1 cellular context compared by ENCODE assay signal in the genomic region with DNA sequence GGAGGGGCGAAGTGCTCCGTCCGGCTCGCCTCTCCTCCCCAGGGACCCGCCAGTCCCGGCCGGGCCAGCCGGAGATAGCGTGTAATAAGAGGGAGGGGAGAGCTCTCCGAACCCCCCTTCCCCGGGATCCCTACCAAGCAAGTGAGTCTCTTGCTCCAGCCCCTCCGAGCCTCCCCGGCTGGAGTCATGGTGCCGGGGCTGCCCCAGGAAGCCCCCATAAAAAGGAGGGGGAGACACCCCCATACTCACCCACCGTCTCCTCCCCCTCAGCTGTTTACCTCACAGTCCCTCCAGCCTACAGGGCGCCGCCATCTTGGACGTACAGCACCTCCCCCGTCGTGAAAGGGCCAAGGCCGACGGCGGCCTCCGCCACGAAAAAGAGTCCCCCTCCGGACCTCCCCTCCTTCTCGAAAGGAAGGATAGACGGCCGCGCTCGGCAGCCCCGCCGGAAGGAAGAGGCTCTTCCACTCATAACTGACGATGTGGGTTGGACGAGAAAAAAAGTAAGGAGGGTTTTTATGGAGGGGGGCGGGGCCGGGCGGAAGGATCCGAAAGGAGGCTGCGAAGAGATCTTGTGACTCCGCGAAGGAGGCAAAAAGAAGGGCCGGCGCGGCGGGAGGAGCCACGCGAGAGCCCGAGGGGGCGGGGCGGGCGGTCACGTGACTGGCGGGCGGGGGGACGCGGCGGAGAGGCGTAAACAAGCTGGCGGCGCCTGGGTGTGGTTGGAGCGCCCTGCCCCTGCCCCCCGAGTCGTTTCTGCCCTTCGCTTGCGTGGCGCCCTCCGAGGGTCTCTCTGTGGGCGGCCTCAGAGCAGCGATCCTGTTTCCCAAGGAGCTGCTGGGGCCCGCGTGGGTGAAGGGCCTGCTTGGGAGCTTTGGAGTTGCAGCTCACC.
TF ChIP-seq lines count a peak whose summit lies in the region.

Gene TSC1 (minus strand): TSS at position 323 of the 892 bp plus-strand sequence. CDS start 15,744 bp downstream, outside the sequence.

TF ChIP-seq in GM12878, 131 proteins besides CTCF, POLR2A, EP300 and RAD21 (continued from another document and continues in another):
- TF ChIP-seq ZNF592 (IDR thresholded peaks at IDR 0.05) (no peak), TCF3 (IDR thresholded peaks at IDR 0.05; ENCODE audit: borderline replicate concordance, insufficient read depth, low read depth, low read length) (no peak), ZBTB11 (CRISPR knock-in tag; IDR thresholded peaks at IDR 0.05) (no peak), RBBP5 (conservative IDR thresholded peaks at IDR 0.05) (no peak), EGR1 (IDR thresholded peaks at IDR 0.05; ENCODE audit: borderline replicate concordance in 1 of 2, low read depth in 2 of 2, low read length in 2 of 2) (peak; percentile 50 to 55), ATF7 (IDR thresholded peaks at IDR 0.05; ENCODE audit: low read depth) (peak; percentile 86), MEF2B (IDR thresholded peaks at IDR 0.05; ENCODE audit: partially characterized antibody, poor library complexity, severe bottlenecking) (peak; percentile 82), ZNF217 (IDR thresholded peaks at IDR 0.05) (no peak), NFXL1 (IDR thresholded peaks at IDR 0.05; ENCODE audit: borderline replicate concordance) (no peak), CBX5 (IDR thresholded peaks at IDR 0.05; ENCODE audit: low read depth) (peak; percentile 45; the same call in 1 of the 2 replicates), ZBTB40 (IDR thresholded peaks at IDR 0.05; ENCODE audit: borderline replicate concordance) (peak; percentile 86), ZBED1 (IDR thresholded peaks at IDR 0.05; ENCODE audit: borderline replicate concordance) (no peak), DPF2 (IDR thresholded peaks at IDR 0.05) (0 out of 2 replicates have a peak, but pooled peaks have one; percentile 65), SIN3A (IDR thresholded peaks at IDR 0.05; ENCODE audit: low read depth, low read length) (peak; percentile 90), EZH2 (IDR thresholded peaks at IDR 0.05; ENCODE audit: borderline replicate concordance, control insufficient read depth, low read depth, low read length) (no peak), MYC (IDR thresholded peaks at IDR 0.05; ENCODE audit: insufficient read depth, insufficient read length, insufficient replicate concordance, low read length, severe bottlenecking) (no peak), E4F1 (IDR thresholded peaks at IDR 0.05; ENCODE audit: borderline replicate concordance, partially characterized antibody) (peak; percentile 98), WRNIP1 (IDR thresholded peaks at IDR 0.05; ENCODE audit: borderline replicate concordance, low read depth, low read length) (no peak), CEBPZ (IDR thresholded peaks at IDR 0.05; ENCODE audit: low read depth, low read length) (no peak)
- TF ChIP-seq, protein P1, sequence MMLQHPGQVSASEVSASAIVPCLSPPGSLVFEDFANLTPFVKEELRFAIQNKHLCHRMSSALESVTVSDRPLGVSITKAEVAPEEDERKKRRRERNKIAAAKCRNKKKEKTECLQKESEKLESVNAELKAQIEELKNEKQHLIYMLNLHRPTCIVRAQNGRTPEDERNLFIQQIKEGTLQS (IDR thresholded peaks at IDR 0.05; ENCODE audit: borderline replicate concordance, extremely low read depth, low read depth, low read length): no peak
- TF ChIP-seq, protein P2, sequence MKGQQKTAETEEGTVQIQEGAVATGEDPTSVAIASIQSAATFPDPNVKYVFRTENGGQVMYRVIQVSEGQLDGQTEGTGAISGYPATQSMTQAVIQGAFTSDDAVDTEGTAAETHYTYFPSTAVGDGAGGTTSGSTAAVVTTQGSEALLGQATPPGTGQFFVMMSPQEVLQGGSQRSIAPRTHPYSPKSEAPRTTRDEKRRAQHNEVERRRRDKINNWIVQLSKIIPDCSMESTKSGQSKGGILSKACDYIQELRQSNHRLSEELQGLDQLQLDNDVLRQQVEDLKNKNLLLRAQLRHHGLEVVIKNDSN (IDR thresholded peaks at IDR 0.05; ENCODE audit: borderline replicate concordance, extremely low read length, insufficient read depth, low read depth, low read length): peak; percentile 78
- TF ChIP-seq, protein P3, sequence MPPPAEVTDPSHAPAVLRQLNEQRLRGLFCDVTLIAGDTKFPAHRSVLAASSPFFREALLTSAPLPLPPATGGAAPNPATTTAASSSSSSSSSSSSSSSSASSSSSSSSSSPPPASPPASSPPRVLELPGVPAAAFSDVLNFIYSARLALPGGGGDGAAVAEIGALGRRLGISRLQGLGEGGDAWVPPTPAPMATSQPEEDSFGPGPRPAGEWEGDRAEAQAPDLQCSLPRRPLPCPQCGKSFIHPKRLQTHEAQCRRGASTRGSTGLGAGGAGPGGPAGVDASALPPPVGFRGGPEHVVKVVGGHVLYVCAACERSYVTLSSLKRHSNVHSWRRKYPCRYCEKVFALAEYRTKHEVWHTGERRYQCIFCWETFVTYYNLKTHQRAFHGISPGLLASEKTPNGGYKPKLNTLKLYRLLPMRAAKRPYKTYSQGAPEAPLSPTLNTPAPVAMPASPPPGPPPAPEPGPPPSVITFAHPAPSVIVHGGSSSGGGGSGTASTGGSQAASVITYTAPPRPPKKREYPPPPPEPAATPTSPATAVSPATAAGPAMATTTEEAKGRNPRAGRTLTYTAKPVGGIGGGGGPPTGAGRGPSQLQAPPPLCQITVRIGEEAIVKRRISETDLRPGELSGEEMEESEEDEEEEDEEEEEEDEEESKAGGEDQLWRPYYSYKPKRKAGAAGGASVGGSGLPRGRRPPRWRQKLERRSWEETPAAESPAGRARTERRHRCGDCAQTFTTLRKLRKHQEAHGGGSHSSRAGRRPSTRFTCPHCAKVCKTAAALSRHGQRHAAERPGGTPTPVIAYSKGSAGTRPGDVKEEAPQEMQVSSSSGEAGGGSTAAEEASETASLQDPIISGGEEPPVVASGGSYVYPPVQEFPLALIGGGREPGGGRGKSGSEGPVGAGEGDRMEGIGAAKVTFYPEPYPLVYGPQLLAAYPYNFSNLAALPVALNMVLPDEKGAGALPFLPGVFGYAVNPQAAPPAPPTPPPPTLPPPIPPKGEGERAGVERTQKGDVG (CRISPR knock-in tag; IDR thresholded peaks at IDR 0.05): no peak
